18 cellular contexts compared by ENCODE assay signal in the genomic region with DNA sequence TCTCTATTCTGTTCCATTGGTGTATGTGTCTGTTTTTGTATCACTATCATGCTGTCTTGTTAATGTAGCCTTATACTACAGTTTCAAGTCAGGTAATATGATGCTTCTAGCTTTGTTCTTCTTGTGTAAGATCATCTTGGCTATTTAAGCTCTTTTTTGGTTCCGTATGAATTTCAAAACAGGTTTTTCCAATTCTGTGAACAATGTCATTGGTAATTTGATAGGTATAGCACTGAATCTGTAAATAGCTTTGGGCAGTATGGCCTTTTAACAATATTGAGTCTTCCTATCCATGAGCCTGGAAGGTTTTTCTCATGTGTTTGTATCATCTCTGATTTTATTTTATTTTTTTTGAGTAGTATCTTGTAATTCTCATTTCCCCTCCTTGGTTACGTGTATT.
DNase-seq lines count a peak whose midpoint lies in the region; ATAC-seq, FAIRE-seq and TF ChIP-seq lines count a peak whose summit lies in the region.
"Had no signal": no experiment of that assay in that cellular context is flagged by ENCODE, and none has a peak within 500 bp of the region (broad histone marks: within the 10 kb centered on the region; RNA-seq: fewer than 3 reads in every experiment).

No MANE protein-coding gene starts in this region.

- peaks cover 9% of the 10 kb centered on the region for H3K9me3 Mint-ChIP-seq in stimulated activated memory B cell treated with anti-CD40 and anti-IgM and Interleukin-4, amounts not matched to agents 10 μg/mL and 1 μg/mL and 100 μg/mL, for 72 hours

- peaks cover 79% of the 10 kb centered on the region for H3K36me3 Mint-ChIP-seq in stimulated activated memory B cell treated with anti-CD40 and anti-IgM and Interleukin-4, amounts not matched to agents 10 μg/mL and 1 μg/mL and 100 μg/mL, for 72 hours

- H3K4me1 Mint-ChIP-seq in stimulated activated memory B cell treated with anti-CD40 and anti-IgM and Interleukin-4, amounts not matched to agents 10 μg/mL and 1 μg/mL and 100 μg/mL, for 72 hours: peaks cover 29% of the 10 kb centered on the region

- H3K27me3 ChIP-seq in bronchial epithelial cell (ENCODE audit: control insufficient read depth, insufficient read depth, low read length): no peaks in the 10 kb centered on the region

- DNase-seq in SIG-M5 treated with dmso at 0.1 percent for 504 hours (lab: John Stamatoyannopoulos, UW; ENCODE audit: unreplicated experiment) (peak; percentile 47), SIG-M5 (lab: John Stamatoyannopoulos, UW) (no peak), NCI-H748 (lab: John Stamatoyannopoulos, UW; ENCODE audit: unreplicated experiment) (peak; percentile 44), bronchial epithelial cell (ENCODE audit: low read depth) (peak; percentile 47), DMS 273 treated with DMSO at 0.1 percent for 48 hours (lab: John Stamatoyannopoulos, UW) (no peak)
- DNase-seq in activated T-cell treated with anti-CD3 and anti-CD28 coated beads, Interleukin-2, amount 50 U/mL, for 48 hours: no peak
- DNase-seq: C1 segment of cervical spinal cord; Calu3; CD4-positive, alpha-beta T cell; DND-41; GF-D8; GM23248 had no signal

- no peak overlapping the region for H3K27ac Mint-ChIP-seq in stimulated activated memory B cell treated with anti-CD40 and anti-IgM and Interleukin-4, amounts not matched to agents 10 μg/mL and 1 μg/mL and 100 μg/mL, for 72 hours
- H3K27ac Mint-ChIP-seq: B cell; CD4-positive, alpha-beta T cell had no signal

- no peak for TF ChIP-seq CTCF in bronchial epithelial cell (IDR thresholded peaks at IDR 0.05; ENCODE audit: insufficient read depth, low read length, severe bottlenecking)

- no peak for FAIRE-seq in bronchial epithelial cell (lab: Jason Lieb, UNC)
- FAIRE-seq: A204.1, H54 had no signal

- H3K27me3 Mint-ChIP-seq in stimulated activated memory B cell treated with anti-CD40 and anti-IgM and Interleukin-4, amounts not matched to agents 10 μg/mL and 1 μg/mL and 100 μg/mL, for 72 hours: no peaks in the 10 kb centered on the region
- H3K27me3 Mint-ChIP-seq: B cell; CD4-positive, alpha-beta T cell had no signal

- no peak overlapping the region for H3K4me3 ChIP-seq in bronchial epithelial cell (ENCODE audit: low read depth, low read length)
- H3K4me3 ChIP-seq: GM23248 had no signal

- ATAC-seq in stimulated activated memory B cell treated with anti-CD40 and anti-IgM and Interleukin-4, amounts not matched to agents 10 μg/mL and 1 μg/mL and 100 μg/mL, for 72 hours: no peak
- ATAC-seq in GM21423 (IDR thresholded peaks at IDR 0.05; ENCODE audit: unreplicated experiment): no peak
- ATAC-seq: HCT116 had no signal

- no peak overlapping the region for H3K4me3 Mint-ChIP-seq in stimulated activated memory B cell treated with anti-CD40 and anti-IgM and Interleukin-4, amounts not matched to agents 10 μg/mL and 1 μg/mL and 100 μg/mL, for 72 hours
- H3K4me3 Mint-ChIP-seq: B cell; CD4-positive, alpha-beta T cell had no signal

- H3K36me3 ChIP-seq in bronchial epithelial cell (ENCODE audit: control insufficient read depth, insufficient read depth, low read length): no peaks in the 10 kb centered on the region

Comparison
In these comparisons a context has a peak if more than half of its experiments do, and no peak if none do; other contexts are left out.
1. DNase-seq: peak in SIG-M5 treated with dmso at 0.1 percent for 504 hours (single experiment), NCI-H748 (single experiment) and bronchial epithelial cell (single experiment); none in SIG-M5 (single experiment), DMS 273 treated with DMSO at 0.1 percent for 48 hours (single experiment) and activated T-cell treated with anti-CD3 and anti-CD28 coated beads, Interleukin-2, amount 50 U/mL, for 48 hours (0 of 2).